ENCODE assay signal across 22 cellular contexts in the genomic region with DNA sequence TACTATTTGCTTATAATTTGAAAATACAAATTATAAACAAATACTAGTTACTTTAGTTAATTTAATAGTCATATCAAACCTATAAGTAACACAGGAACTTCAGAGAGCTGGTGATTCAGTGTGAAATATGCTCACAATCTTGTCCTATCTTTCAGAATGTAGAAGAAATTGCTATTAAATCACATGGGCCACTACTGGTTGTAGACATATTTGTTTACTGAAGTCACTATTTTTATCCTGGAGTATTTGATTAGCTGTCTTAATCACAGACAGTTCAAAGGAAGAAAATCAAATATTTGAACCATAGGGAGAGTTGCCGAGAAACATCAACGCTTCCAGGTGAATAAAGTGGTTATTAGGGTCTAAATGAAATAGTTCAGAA.
DNase-seq lines count a peak whose midpoint lies in the region; TF ChIP-seq lines count a peak whose summit lies in the region.
"Had no signal": no experiment of that assay in that cellular context is flagged by ENCODE, and none has a peak within 500 bp of the region (broad histone marks: within the 10 kb centered on the region; RNA-seq: fewer than 3 reads in every experiment).

No MANE protein-coding gene starts in this region.

- H2AK5ac ChIP-seq in mesendoderm (ENCODE audit: low read length): no peak overlapping the region

- no CpG with 5 or more reads among the region's 2 CpGs for WGBS in mesendoderm (ENCODE audit: extremely low coverage, insufficient coverage, low lambda C conversion rate)

- H2BK15ac ChIP-seq in mesendoderm (replicated peaks; ENCODE audit: low read depth): no peak overlapping the region

- no peaks in the 10 kb centered on the region for H3K4me1 ChIP-seq in mesendoderm (ENCODE audit: control insufficient read depth, low read depth, low read length)
- H3K4me1 ChIP-seq: SJSA1 had no signal

- no peaks in the 10 kb centered on the region for H3K27me3 ChIP-seq in mesendoderm (ENCODE audit: insufficient read depth, low read length, poor library complexity)
- H3K27me3 ChIP-seq: MG63, SJSA1 had no signal

- no peak overlapping the region for H3K27ac ChIP-seq in mesendoderm (ENCODE audit: low read depth, low read length)
- H3K27ac ChIP-seq: RWPE1, SJSA1 had no signal

- no peak overlapping the region for H2BK5ac ChIP-seq in mesendoderm (ENCODE audit: low read length)

- H3K36me3 ChIP-seq in mesendoderm (ENCODE audit: control insufficient read depth, insufficient read depth, low read length): no peaks in the 10 kb centered on the region
- H3K36me3 ChIP-seq: MG63, SJSA1 had no signal

- H3K23ac ChIP-seq in mesendoderm (ENCODE audit: low read length): no peak overlapping the region

- H3K4me3 ChIP-seq in LNCaP clone FGC (ENCODE audit: low read depth, low read length): no peak overlapping the region
- no peak overlapping the region for H3K4me3 ChIP-seq in mesendoderm (ENCODE audit: low read length)
- H3K4me3 ChIP-seq: MG63, SJSA1 had no signal

- peak; percentile 65 for DNase-seq in DMS53 treated with DMSO at 0.1 percent for 48 hours (lab: John Stamatoyannopoulos, UW; ENCODE audit: unreplicated experiment)
- DNase-seq in LNCaP clone FGC (ENCODE audit: low read depth): peak; percentile 17
- peak; percentile 4 for DNase-seq in amniotic epithelial cell (ENCODE audit: low read depth)
- DNase-seq in mesendoderm: peak; percentile 5
- no peak for DNase-seq in SIG-M5 (lab: John Stamatoyannopoulos, UW)
- no peak for DNase-seq in HK-2 (ENCODE audit: unreplicated experiment)
- no peak for DNase-seq in GM03348 (ENCODE audit: low spot score)
- DNase-seq: CD4-positive, alpha-beta T cell; COR-L47; DMS 273 treated with DMSO at 0.1 percent for 48 hours; Kasumi-1; MG63; NCI-H1048; NCI-H1417 treated with DMSO at 0.1 percent for 48 hours; NCI-H187; NCI-H2107; NCI-H446 treated with DMSO at 0.1 percent for 48 hours; NCI-H69; NK-92 treated with Interleukin-12 subunit alpha and Interleukin-12 subunit beta, amount 100 ng/mL, for 24 hours; T-helper 1 cell had no signal

- H3K4me2 ChIP-seq in mesendoderm (ENCODE audit: low read length): no peak overlapping the region

- H3K9ac ChIP-seq in mesendoderm (ENCODE audit: low read length): no peak overlapping the region

- no peak overlapping the region for H4K8ac ChIP-seq in mesendoderm (ENCODE audit: low read depth, low read length)

- H4K5ac ChIP-seq in mesendoderm (ENCODE audit: low read length): no peak overlapping the region

- H3K79me1 ChIP-seq in mesendoderm (ENCODE audit: low read length): no peaks in the 10 kb centered on the region

- no peak overlapping the region for H3K56ac ChIP-seq in mesendoderm (ENCODE audit: low read length)

- H2BK120ac ChIP-seq in mesendoderm (ENCODE audit: low read depth, low read length): no peak overlapping the region

- TF ChIP-seq CTCF in LNCaP clone FGC (IDR thresholded peaks at IDR 0.05; ENCODE audit: control insufficient read depth, extremely low read depth, insufficient read depth): no peak

- no peak overlapping the region for H3K4ac ChIP-seq in mesendoderm (ENCODE audit: low read depth, low read length)

- H3K18ac ChIP-seq in mesendoderm (ENCODE audit: low read length): peak overlapping the region; percentile 51

- H3K79me2 ChIP-seq in mesendoderm (ENCODE audit: control insufficient read depth, insufficient read depth, low read length): no peaks in the 10 kb centered on the region

Comparison
In these comparisons a context has a peak if more than half of its experiments do, and no peak if none do; other contexts are left out.
1. DNase-seq: peak in DMS53 treated with DMSO at 0.1 percent for 48 hours (single experiment), LNCaP clone FGC (single experiment), amniotic epithelial cell (single experiment) and mesendoderm (single experiment); none in SIG-M5 (single experiment), HK-2 (single experiment) and GM03348 (single experiment).